Comparison of ENCODE assay signal across 16 cellular contexts in genomic region chr3:12986986-12987385, GRCh38.
A peak's percentile ranks its signal among the peaks of the same experiment; 100 is the strongest.
DNase-seq lines count a peak whose midpoint lies in the region; ATAC-seq and TF ChIP-seq lines count a peak whose summit lies in the region.
"Had no signal": no experiment of that assay in that cellular context is flagged by ENCODE, and none has a peak within 500 bp of the region (broad histone marks: within the 10 kb centered on the region; RNA-seq: fewer than 3 reads in every experiment).

No MANE protein-coding gene starts in this region.

- H3K9me3 ChIP-seq in endodermal cell (ENCODE audit: control insufficient read depth, low read length): no peaks in the 10 kb centered on the region

- no peak for TF ChIP-seq CTCF in LNCaP clone FGC (IDR thresholded peaks at IDR 0.05; ENCODE audit: control insufficient read depth, extremely low read depth, insufficient read depth)
- TF ChIP-seq CTCF in endodermal cell (conservative IDR thresholded peaks at IDR 0.05): no peak
- no peak for TF ChIP-seq CTCF in natural killer cell (IDR thresholded peaks at IDR 0.05)

- H3K27me3 ChIP-seq in endodermal cell (ENCODE audit: control insufficient read depth, insufficient read depth, low read length, poor library complexity, severe bottlenecking): no peaks in the 10 kb centered on the region

- DNase-seq in LNCaP clone FGC (ENCODE audit: low read depth) (peak; percentile 37), endodermal cell (peak; percentile 59), natural killer cell (no peak), GOT3 (lab: John Stamatoyannopoulos, UW) (no peak), NCI-H345 treated with DMSO at 0.1 percent for 48 hours (lab: John Stamatoyannopoulos, UW; ENCODE audit: unreplicated experiment) (no peak)
- no peak for DNase-seq in stimulated activated naive B cell treated with anti-CD40 and anti-IgM and Interleukin-4, amounts not matched to agents 10 μg/mL and 1 μg/mL and 100 μg/mL, for 72 hours
- DNase-seq: activated B cell treated with CpG ODN at 0.5 μM for 24 hours; activated effector memory CD4-positive, alpha-beta T cell treated with anti-CD3 and anti-CD28 coated beads, Interleukin-2, amount 50 U/mL, for 16 hours; cortex of kidney; DND-41; GM23248; NCI-H187 treated with DMSO at 0.1 percent for 48 hours; NCI-H526 treated with DMSO at 0.1 percent for 48 hours; stimulated activated CD4-positive, alpha-beta T cell treated with anti-CD3 and anti-CD28 coated beads, Interleukin-12 subunit alpha, Interleukin-12 subunit beta, amount 100 ng/mL, for 4 hours; SW 1271 had no signal

- H3K4me3 ChIP-seq in LNCaP clone FGC (ENCODE audit: low read depth, low read length) (peak overlapping the region; percentile 37), endodermal cell (ENCODE audit: low read length) (no peak overlapping the region)
- H3K4me3 ChIP-seq: GM23248 had no signal

- peaks cover 12% of the 10 kb centered on the region for H3K4me1 Mint-ChIP-seq in endodermal cell
- peaks cover 63 to 76% of the 10 kb centered on the region in 2 donors for H3K4me1 Mint-ChIP-seq in natural killer cell
- peaks cover 71 to 89% of the 10 kb centered on the region in 2 donors for H3K4me1 Mint-ChIP-seq in stimulated activated naive B cell treated with anti-CD40 and anti-IgM and Interleukin-4, amounts not matched to agents 10 μg/mL and 1 μg/mL and 100 μg/mL, for 72 hours

- H3K36me3 Mint-ChIP-seq in endodermal cell (ENCODE audit: low read depth) (no peaks in the 10 kb centered on the region), natural killer cell (no peaks in the 10 kb centered on the region)
- peaks cover 8 to 29% of the 10 kb centered on the region in 2 donors for H3K36me3 Mint-ChIP-seq in stimulated activated naive B cell treated with anti-CD40 and anti-IgM and Interleukin-4, amounts not matched to agents 10 μg/mL and 1 μg/mL and 100 μg/mL, for 72 hours

- H3K4me3 Mint-ChIP-seq in endodermal cell (no peak overlapping the region), natural killer cell (no peak overlapping the region)
- H3K4me3 Mint-ChIP-seq in stimulated activated naive B cell treated with anti-CD40 and anti-IgM and Interleukin-4, amounts not matched to agents 10 μg/mL and 1 μg/mL and 100 μg/mL, for 72 hours: peak overlapping the region in 1 of 2 donors; percentile 17
- H3K4me3 Mint-ChIP-seq: activated B cell treated with CpG ODN at 0.5 μM for 24 hours had no signal

- no peak overlapping the region for H3K27ac Mint-ChIP-seq in endodermal cell
- H3K27ac Mint-ChIP-seq in natural killer cell: peak overlapping the region; percentile 21 to 68
- peak overlapping the region; percentile 86 for H3K27ac Mint-ChIP-seq in stimulated activated naive B cell treated with anti-CD40 and anti-IgM and Interleukin-4, amounts not matched to agents 10 μg/mL and 1 μg/mL and 100 μg/mL, for 72 hours

- intact Hi-C loops in natural killer cell (cut with micrococcal nuclease): no loop called here

- peaks cover 8% of the 10 kb centered on the region for H3K27me3 Mint-ChIP-seq in endodermal cell (ENCODE audit: insufficient read depth)
- H3K27me3 Mint-ChIP-seq in natural killer cell (ENCODE audit: low read depth in 2 of 2): no peaks in the 10 kb centered on the region
- no peaks in the 10 kb centered on the region for H3K27me3 Mint-ChIP-seq in stimulated activated naive B cell treated with anti-CD40 and anti-IgM and Interleukin-4, amounts not matched to agents 10 μg/mL and 1 μg/mL and 100 μg/mL, for 72 hours
- H3K27me3 Mint-ChIP-seq: activated B cell treated with CpG ODN at 0.5 μM for 24 hours had no signal

- H3K9ac ChIP-seq in endodermal cell (ENCODE audit: extremely low read depth, low read length, poor library complexity, severe bottlenecking): no peak overlapping the region
- H3K9ac ChIP-seq: GM23248 had no signal

- no peak for ATAC-seq in natural killer cell
- ATAC-seq in stimulated activated naive B cell treated with anti-CD40 and anti-IgM and Interleukin-4, amounts not matched to agents 10 μg/mL and 1 μg/mL and 100 μg/mL, for 72 hours (replicated peaks): no peak
- no peak for ATAC-seq in GM21381 (IDR thresholded peaks at IDR 0.05; ENCODE audit: unreplicated experiment)

- peak overlapping the region; percentile 38 for H3K27ac ChIP-seq in endodermal cell (ENCODE audit: low read depth, low read length)
- H3K27ac ChIP-seq: GM23248 had no signal

- H3K9me3 Mint-ChIP-seq in endodermal cell (peaks cover 7% of the 10 kb centered on the region), natural killer cell (no peaks in the 10 kb centered on the region)
- peaks cover 3 to 7% of the 10 kb centered on the region in 2 donors for H3K9me3 Mint-ChIP-seq in stimulated activated naive B cell treated with anti-CD40 and anti-IgM and Interleukin-4, amounts not matched to agents 10 μg/mL and 1 μg/mL and 100 μg/mL, for 72 hours
- H3K9me3 Mint-ChIP-seq: activated B cell treated with CpG ODN at 0.5 μM for 24 hours had no signal

- peaks cover 4% of the 10 kb centered on the region for H3K4me1 ChIP-seq in endodermal cell (ENCODE audit: control insufficient read depth, insufficient read depth, low read length)

- WGBS in endodermal cell (ENCODE audit: insufficient coverage in 1 of 2, insufficient read length in 1 of 2), 2 experiments: 85 to 96% methylated on average over 4 to 15 of the region's 15 CpGs

- H3K36me3 ChIP-seq in endodermal cell (ENCODE audit: control insufficient read depth, insufficient read depth, low read length): no peaks in the 10 kb centered on the region

Comparison
In these comparisons a context has a peak if more than half of its experiments do, and no peak if none do; other contexts are left out.
1. DNase-seq: peak in LNCaP clone FGC (single experiment) and endodermal cell (single experiment); none in natural killer cell (single experiment), stimulated activated naive B cell treated with anti-CD40 and anti-IgM and Interleukin-4, amounts not matched to agents 10 μg/mL and 1 μg/mL and 100 μg/mL, for 72 hours (single experiment), GOT3 (single experiment) and NCI-H345 treated with DMSO at 0.1 percent for 48 hours (single experiment).